8 cellular contexts compared by ENCODE assay signal in genomic region chr10:89391882-89392756, GRCh38. TPM values are rescaled to one million over a fixed set of nuclear protein-coding genes. Genes with fewer than 3 reads are reported as not detected.
DNase-seq lines count a peak whose midpoint lies in the region; ATAC-seq, FAIRE-seq and TF ChIP-seq lines count a peak whose summit lies in the region.

TSS of gene IFIT1 (plus strand) at chr10:89392623. CDS start at chr10:89392713, 90 bp downstream.

- peak within 1 kb of the TSS; percentile 80 to 90 (median 83) for H3K4me3 Mint-ChIP-seq in T-cell

- peaks cover 17% of the 10 kb centered on the region for H3K36me3 Mint-ChIP-seq in T-cell

- DNase-seq in NCI-H2029 (lab: John Stamatoyannopoulos, UW) (peak; percentile 3), NCI-H2029 treated with DMSO at 0.1 percent for 48 hours (lab: John Stamatoyannopoulos, UW) (no peak), HTR-8/SVneo (ENCODE audit: insufficient read length, low spot score) (peak; percentile 78), T-cell (peak in 32 of 34 experiments; percentile 11 to 67 (median 38)), cardiac fibroblast (ENCODE audit: low read depth in 2 of 2) (peak; percentile 93 to 96), skeletal muscle cell (ENCODE audit: low read depth) (peak; percentile 78)

- H3K9ac ChIP-seq in iPS-20b (ENCODE audit: low read depth, low read length), result peak within 1 kb of the TSS; percentile 63; the same call in 1 of the 2 replicates

- H3K27ac ChIP-seq in iPS-20b (ENCODE audit: low read length), result peak within 1 kb of the TSS; percentile 6

- H3K27ac Mint-ChIP-seq in T-cell, result peak within 1 kb of the TSS; percentile 90 to 94

- no peaks in the 10 kb centered on the region for H3K36me3 ChIP-seq in iPS-20b (ENCODE audit: insufficient read depth, low read depth, low read length)

- H3K4me3 ChIP-seq in cardiac fibroblast (replicated peaks in 1 of 2; ENCODE audit: low read depth in 2 of 2, low read length in 2 of 2) (peak within 1 kb of the TSS; percentile 42 to 69), iPS-20b (ENCODE audit: low read length) (peak within 1 kb of the TSS; percentile 70), skeletal muscle cell (ENCODE audit: low read depth, low read length) (peak within 1 kb of the TSS; percentile 61)

- POLR2A ChIA-PET in T-cell (lab: Charles Lee), result interaction anchor here (0.5 to 2.4 kb wide), 13 partner anchors 20 to 1771 kb away, joined by 3 to 37 read pairs (median 5); partner anchors contain the start of genes IFIT5 (in 2 of the 2), IFIT2 (in 1 of the 2) and LIPA (in 1 of the 2)

- H3K27me3 ChIP-seq in iPS-20b (ENCODE audit: insufficient read depth, low read length), result no peaks in the 10 kb centered on the region

- peaks cover 26 to 52% (median 43%) of the 10 kb centered on the region in 3 donors for H3K4me1 Mint-ChIP-seq in T-cell

- no peak for TF ChIP-seq CTCF in cardiac fibroblast (IDR thresholded peaks at IDR 0.05; ENCODE audit: low read depth, low read length)

- CTCF ChIA-PET in T-cell (lab: Charles Lee), result interaction anchor here (0.6 to 3.0 kb wide), 18 partner anchors 10 to 557 kb away, joined by 3 to 29 read pairs (median 4); partner anchors contain the start of genes LIPA (in 2 of the 2), IFIT1B (in 1 of the 2), IFIT2 (in 1 of the 2) and IFIT5 (in 1 of the 2)

- FAIRE-seq in HTR-8/SVneo (lab: Jason Lieb, UNC), result no peak

- no peaks in the 10 kb centered on the region for H3K27me3 Mint-ChIP-seq in T-cell

- H3K4me1 ChIP-seq in iPS-20b (ENCODE audit: insufficient read depth, low read length), result peaks cover 6% of the 10 kb centered on the region; the same call in 1 of the 2 replicates

- no peaks in the 10 kb centered on the region for H3K9me3 ChIP-seq in iPS-20b (ENCODE audit: insufficient read depth, low read depth, low read length)

- ATAC-seq in GM21367 (IDR thresholded peaks at IDR 0.05; ENCODE audit: unreplicated experiment), result peak; percentile 77
- peak; percentile 93 to 96 (median 94) for ATAC-seq in T-cell (replicated peaks in 1 of 4)

- H3K9me3 Mint-ChIP-seq in T-cell, result no peaks in the 10 kb centered on the region

RNA-seq across cellular contexts. Expression of gene IFIT1, which starts in this region (rescaled TPM):
- 1 to 10 TPM; 1.7 to 5.5 (median 3.0) TPM for total RNA-seq in T-cell
